In genomic region chr7:127347567-127348246, GRCh38 we compare ENCODE assay signal across 8 cellular contexts. TPM values are rescaled to one million over a fixed set of nuclear protein-coding genes. Genes with fewer than 3 reads are reported as not detected.
DNase-seq lines count a peak whose midpoint lies in the region; ATAC-seq and TF ChIP-seq lines count a peak whose summit lies in the region.

No MANE protein-coding gene starts in this region.

- peaks cover 8% of the 10 kb centered on the region for H3K4me1 ChIP-seq in CD4-positive, CD25-positive, alpha-beta regulatory T cell (ENCODE audit: control insufficient read depth, insufficient read depth, low read length, poor library complexity, severe bottlenecking)
- no peaks in the 10 kb centered on the region for H3K4me1 ChIP-seq in PC-9 (replicated peaks; ENCODE audit: insufficient read depth)
- no peaks in the 10 kb centered on the region for H3K4me1 ChIP-seq in testis

- H3K79me2 ChIP-seq in PC-9 (ENCODE audit: low read depth), result no peaks in the 10 kb centered on the region

- H3K9me3 ChIP-seq in CD4-positive, CD25-positive, alpha-beta regulatory T cell (ENCODE audit: control insufficient read depth in 2 of 2, low read length in 2 of 2), result peaks cover 0 to 3% of the 10 kb centered on the region in 2 experiments
- no peaks in the 10 kb centered on the region for H3K9me3 ChIP-seq in PC-9 (ENCODE audit: insufficient read depth, low read depth)
- no peaks in the 10 kb centered on the region for H3K9me3 ChIP-seq in testis

- H3K27ac ChIP-seq in CD4-positive, CD25-positive, alpha-beta regulatory T cell (ENCODE audit: insufficient read depth, low read length, poor library complexity, severe bottlenecking), result no peak overlapping the region
- no peak overlapping the region for H3K27ac ChIP-seq in HL-60 (replicated peaks)
- H3K27ac ChIP-seq in PC-9, result no peak overlapping the region
- H3K27ac ChIP-seq in testis, result no peak overlapping the region

- DNase-seq in CD4-positive, CD25-positive, alpha-beta regulatory T cell, result peak; percentile 52 to 80 (median 70)
- DNase-seq in HL-60 (ENCODE audit: low read depth in 1 of 2, low spot score in 1 of 2), result peak; percentile 10 to 67
- peak in 1 of 2 experiments; percentile 55 for DNase-seq in PC-9
- DNase-seq in activated effector memory CD4-positive, alpha-beta T cell treated with Interleukin-2 at 50 U/mL for 16 hours, result peak; percentile 61
- DNase-seq in fibroblast of villous mesenchyme (ENCODE audit: low read depth), result peak; percentile 65
- no peak for DNase-seq in omental fat pad (ENCODE audit: low spot score)
- DNase-seq in testis, result peak; percentile 68

- POLR2A ChIA-PET in PC-9 (lab: Charles Lee; ENCODE audit: unreplicated experiment), result no interaction called here

- H3K4me2 ChIP-seq in PC-9, result peak overlapping the region; percentile 69

- H3K4me3 Mint-ChIP-seq in CD4-positive, CD25-positive, alpha-beta regulatory T cell, result peak overlapping the region in 3 of 4 donors; percentile 56 to 78 (median 66)

- TF ChIP-seq CTCF in HL-60 (IDR thresholded peaks at IDR 0.05; ENCODE audit: insufficient read depth, low read length) (peak; percentile 46), PC-9 (conservative IDR thresholded peaks at IDR 0.05) (no peak), fibroblast of villous mesenchyme (IDR thresholded peaks at IDR 0.05; ENCODE audit: insufficient read depth, low read depth, low read length) (peak; percentile 39), omental fat pad (IDR thresholded peaks at IDR 0.05) (no peak), testis (IDR thresholded peaks at IDR 0.05) (peak; percentile 13 to 44 (median 35))

- peak overlapping the region; percentile 54 for H3K4me3 ChIP-seq in CD4-positive, CD25-positive, alpha-beta regulatory T cell (ENCODE audit: low read depth, low read length)
- H3K4me3 ChIP-seq in HL-60 (replicated peaks; ENCODE audit: insufficient read depth, low read length) (peak overlapping the region; percentile 23), PC-9 (peak overlapping the region; percentile 43; the same call in 1 of the 2 replicates), fibroblast of villous mesenchyme (ENCODE audit: low read depth, low read length) (peak overlapping the region; percentile 46), testis (peak overlapping the region; percentile 20 to 24)

- H3K27ac Mint-ChIP-seq in CD4-positive, CD25-positive, alpha-beta regulatory T cell, result peak overlapping the region in 1 of 3 donors; percentile 21

- CTCF ChIA-PET in PC-9 (lab: Charles Lee), result interaction anchor here (0.5 to 0.7 kb wide), 2 partner anchors 162 to 533 kb away, joined by 4 to 5 read pairs; no protein-coding TSS in a partner anchor

- H3K36me3 ChIP-seq in CD4-positive, CD25-positive, alpha-beta regulatory T cell (ENCODE audit: control insufficient read depth, insufficient read depth, low read length), result no peaks in the 10 kb centered on the region
- H3K36me3 ChIP-seq in PC-9 (ENCODE audit: low read depth) (no peaks in the 10 kb centered on the region), testis (ENCODE audit: low read depth, missing control alignments) (no peaks in the 10 kb centered on the region)

- H3K4me1 Mint-ChIP-seq in CD4-positive, CD25-positive, alpha-beta regulatory T cell, result peaks cover 11 to 23% (median 18%) of the 10 kb centered on the region in 4 donors

- H3K36me3 Mint-ChIP-seq in CD4-positive, CD25-positive, alpha-beta regulatory T cell, result peaks cover 10% of the 10 kb centered on the region

- intact Hi-C loops in PC-9 (cut with micrococcal nuclease; ENCODE audit: unreplicated experiment), result no loop called here
- intact Hi-C loops in testis (cut with DNase I; ENCODE audit: low total_unique reads), result no loop called here

- no TSS peak for BruUV-seq in PC-9 (replicated peaks; lab: Mats Ljungman, UMichigan)

- ATAC-seq in CD4-positive, CD25-positive, alpha-beta regulatory T cell (ENCODE audit: low read depth in 2 of 2), result peak; percentile 98
- peak; percentile 97 for ATAC-seq in GM19455 (IDR thresholded peaks at IDR 0.05; ENCODE audit: unreplicated experiment)
- peak; percentile 97 for ATAC-seq in omental fat pad (ENCODE audit: low FRiP score)

- peaks cover 2% of the 10 kb centered on the region for H3K27me3 ChIP-seq in CD4-positive, CD25-positive, alpha-beta regulatory T cell (ENCODE audit: control insufficient read depth, insufficient read depth, low read length)
- no peaks in the 10 kb centered on the region for H3K27me3 ChIP-seq in HL-60 (ENCODE audit: insufficient read depth, poor library complexity, severe bottlenecking)
- no peaks in the 10 kb centered on the region for H3K27me3 ChIP-seq in PC-9 (ENCODE audit: insufficient read depth, low read depth)
- H3K27me3 ChIP-seq in testis, result no peaks in the 10 kb centered on the region

- no peak for TF ChIP-seq POLR2A in testis (IDR thresholded peaks at IDR 0.05)

- peaks cover 9% of the 10 kb centered on the region for H3K27me3 Mint-ChIP-seq in CD4-positive, CD25-positive, alpha-beta regulatory T cell

- H3F3A ChIP-seq in PC-9 (ENCODE audit: insufficient read depth, low read depth), result peaks cover 6% of the 10 kb centered on the region; the same call in 1 of the 2 replicates

- H3K9me3 Mint-ChIP-seq in CD4-positive, CD25-positive, alpha-beta regulatory T cell, result peaks cover 0 to 1% (median 0%) of the 10 kb centered on the region in 7 donors

- no peaks in the 10 kb centered on the region for H3K9me2 ChIP-seq in PC-9 (ENCODE audit: insufficient read depth)

- no peaks in the 10 kb centered on the region for H4K20me1 ChIP-seq in PC-9 (ENCODE audit: insufficient read depth)

- H2AFZ ChIP-seq in PC-9, result no peak overlapping the region

- 1 to 4% methylated on average over 19 to 44 of the region's 79 CpGs for WGBS in testis, 2 donors

RNA-seq across cellular contexts. Expression of gene ZNF800, which starts 44.8 kb away (rescaled TPM):
- 81.0 TPM for total RNA-seq in CD4-positive, CD25-positive, alpha-beta regulatory T cell
- 10 to 100 TPM; 44.8 to 59.5 (median 51.0) TPM for polyA plus RNA-seq in CD4-positive, CD25-positive, alpha-beta regulatory T cell
- total RNA-seq in PC-9 (2021) (32.4 and 32.6 TPM in 2 replicates), fibroblast of villous mesenchyme (19.3 and 24.6 TPM in 2 replicates), omental fat pad (10 to 100 TPM; 28.3 to 47.2 (median 35.8) TPM), testis (10 to 100 TPM; 40.7 to 44.3 TPM)
- 31.5 TPM for polyA plus RNA-seq in testis (ENCODE audit: insufficient read depth, low read depth, low replicate concordance)

Comparison
In these comparisons a context has a peak if more than half of its experiments do, and no peak if none do; other contexts are left out.
1. CTCF ChIP-seq: peak in HL-60 (single experiment), fibroblast of villous mesenchyme (single experiment) and testis (3 of 3); none in PC-9 (single experiment) and omental fat pad (0 of 3).
2. Peak in every context shown above with its lines, with median percentiles within 50 percentile points of each other: ATAC-seq and H3K4me3 ChIP-seq.